In genomic region chr15:75131269-75131643, GRCh38 we compare ENCODE assay signal across 14 cellular contexts.
DNase-seq lines count a peak whose midpoint lies in the region; ATAC-seq, FAIRE-seq and TF ChIP-seq lines count a peak whose summit lies in the region.
"Had no signal": no experiment of that assay in that cellular context is flagged by ENCODE, and none has a peak within 500 bp of the region (broad histone marks: within the 10 kb centered on the region; RNA-seq: fewer than 3 reads in every experiment).

No MANE protein-coding gene starts in this region.

- H3K27me3 ChIP-seq in KMS-11 (ENCODE audit: insufficient read depth, low read depth) (no peaks in the 10 kb centered on the region), GM12878 (replicated peaks in 1 of 2; ENCODE audit: control insufficient read depth in 2 of 2, insufficient read depth in 2 of 2, low read length in 1 of 2) (no peaks in the 10 kb centered on the region), stomach (no peaks in the 10 kb centered on the region), Karpas-422 (ENCODE audit: low read length) (no peaks in the 10 kb centered on the region)

- H3K9ac ChIP-seq in KMS-11 = no peak overlapping the region
- H3K9ac ChIP-seq in GM12878 (ENCODE audit: control insufficient read depth, insufficient read depth, low read length) = peak overlapping the region; percentile 14; the same call in 1 of the 2 replicates
- no peak overlapping the region for H3K9ac ChIP-seq in Karpas-422 (ENCODE audit: low read length)

- no peak overlapping the region for H3K4me3 ChIP-seq in KMS-11 (IDR thresholded peaks at IDR 0.05; ENCODE audit: insufficient read depth, low read depth, low read length)
- no peak overlapping the region for H3K4me3 ChIP-seq in GM12878
- H3K4me3 ChIP-seq in stomach = no peak overlapping the region
- no peak overlapping the region for H3K4me3 ChIP-seq in Karpas-422 (ENCODE audit: low read length)
- H3K4me3 ChIP-seq: A549 had no signal

- TF ChIP-seq EP300 in GM12878 (IDR thresholded peaks at IDR 0.05; ENCODE audit: borderline replicate concordance in 1 of 2, control insufficient read depth in 1 of 2, low read depth in 2 of 2, low read length in 2 of 2) (no peak), stomach (IDR thresholded peaks at IDR 0.05) (no peak)

- H3K36me3 Mint-ChIP-seq in activated CD4-positive, alpha-beta T cell treated with anti-CD3 and anti-CD28 coated beads, Interleukin-2, amount 10 ng/mL, durations not matched to agents 24 days and 14 days (ENCODE audit: low read depth) = no peaks in the 10 kb centered on the region
- no peaks in the 10 kb centered on the region for H3K36me3 Mint-ChIP-seq in naive thymus-derived CD8-positive, alpha-beta T cell
- no peaks in the 10 kb centered on the region for H3K36me3 Mint-ChIP-seq in mesothelial cell of epicardium

- no peaks in the 10 kb centered on the region for H3K9me3 Mint-ChIP-seq in activated CD4-positive, alpha-beta T cell treated with anti-CD3 and anti-CD28 coated beads, Interleukin-2, amount 10 ng/mL, durations not matched to agents 24 days and 14 days
- no peaks in the 10 kb centered on the region for H3K9me3 Mint-ChIP-seq in naive thymus-derived CD8-positive, alpha-beta T cell
- H3K9me3 Mint-ChIP-seq in mesothelial cell of epicardium = peaks cover 7% of the 10 kb centered on the region

- RAD21 ChIA-PET in GM12878 (lab: Charles Lee; ENCODE audit: unreplicated experiment) = interaction anchor here (1.4 to 4.8 kb wide), 10 partner anchors 18 to 322 kb away, joined by 4 to 52 read pairs (median 20); partner anchors contain the start of gene C15orf39

- H3K4me1 ChIP-seq in KMS-11 (ENCODE audit: low read depth, poor library complexity, severe bottlenecking) (peaks cover 35% of the 10 kb centered on the region), GM12878 (ENCODE audit: control insufficient read depth, insufficient read depth, low read length) (peaks cover 62% of the 10 kb centered on the region), stomach (peaks cover 0 to 7% (median 0%) of the 10 kb centered on the region in 4 donors), Karpas-422 (ENCODE audit: low read length) (no peaks in the 10 kb centered on the region)

- H3K27ac Mint-ChIP-seq in activated CD4-positive, alpha-beta T cell treated with anti-CD3 and anti-CD28 coated beads, Interleukin-2, amount 10 ng/mL, durations not matched to agents 24 days and 14 days = peak overlapping the region; percentile 75
- H3K27ac Mint-ChIP-seq in naive thymus-derived CD8-positive, alpha-beta T cell = peak overlapping the region in 2 of 10 donors; percentile 74 to 92
- H3K27ac Mint-ChIP-seq in mesothelial cell of epicardium = no peak overlapping the region

- peak overlapping the region; percentile 69 for H3K4me3 Mint-ChIP-seq in activated CD4-positive, alpha-beta T cell treated with anti-CD3 and anti-CD28 coated beads, Interleukin-2, amount 10 ng/mL, durations not matched to agents 24 days and 14 days
- H3K4me3 Mint-ChIP-seq in naive thymus-derived CD8-positive, alpha-beta T cell = peak overlapping the region in 6 of 10 donors; percentile 51 to 79 (median 62)
- no peak overlapping the region for H3K4me3 Mint-ChIP-seq in mesothelial cell of epicardium

- H3K4me2 ChIP-seq in KMS-11 (peak overlapping the region; percentile 59), GM12878 (ENCODE audit: control insufficient read depth, insufficient read depth) (peak overlapping the region; percentile 79), Karpas-422 (ENCODE audit: low read depth, low read length, poor library complexity, severe bottlenecking) (no peak overlapping the region)
- H3K4me2 ChIP-seq: A549 had no signal

- H2AFZ ChIP-seq in KMS-11 (ENCODE audit: low read depth) (no peak overlapping the region), GM12878 (ENCODE audit: control insufficient read depth, low read depth, low read length) (no peak overlapping the region), Karpas-422 (ENCODE audit: low read length) (no peak overlapping the region)

- WGBS in GM12878 (ENCODE audit: insufficient coverage, insufficient replicate concordance, low lambda C conversion rate, missing lambda C conversion rate) = 3% methylated on average over 1 of the region's 1 CpG
- 77 to 87% (median 78%) methylated on average over 1 of the region's 1 CpG for WGBS in stomach, 5 donors

- H3K9me3 ChIP-seq in GM12878 (replicated peaks; ENCODE audit: control insufficient read depth, insufficient read depth, low read length) (no peaks in the 10 kb centered on the region; the same call in 1 of the 3 replicates), stomach (no peaks in the 10 kb centered on the region), Karpas-422 (ENCODE audit: low read length) (no peaks in the 10 kb centered on the region)
- H3K9me3 ChIP-seq: A549 had no signal

- in situ Hi-C loops in GM12878 (cut with MboI) = no loop called here

- SMC1A ChIA-PET in GM12878 (lab: Charles Lee; ENCODE audit: uncharacterized antibody, unreplicated experiment) = interaction anchor here (0.8 to 4.6 kb wide), 11 partner anchors 15 to 102 kb away, joined by 3 to 48 read pairs (median 18); partner anchors contain the start of gene C15orf39

- H3K9me2 ChIP-seq in Karpas-422 (replicated peaks; ENCODE audit: insufficient read depth, low read length) = no peaks in the 10 kb centered on the region

- no peak for TF ChIP-seq CTCF in KMS-11 (conservative IDR thresholded peaks at IDR 0.05; ENCODE audit: low read depth, low read length)
- TF ChIP-seq CTCF in GM12878 (IDR thresholded peaks at IDR 0.05 in 2 of 3, conservative IDR thresholded peaks at IDR 0.05 in 1 of 3; ENCODE audit: control insufficient read depth in 2 of 3, extremely low read depth in 1 of 3, insufficient read depth in 1 of 3, low read depth in 3 of 3, low read length in 3 of 3) = no peak
- TF ChIP-seq CTCF in stomach (IDR thresholded peaks at IDR 0.05) = no peak
- TF ChIP-seq CTCF in mesothelial cell of epicardium (IDR thresholded peaks at IDR 0.05; ENCODE audit: unreplicated experiment) = no peak

- POLR2A ChIA-PET in GM12878 (lab: Charles Lee) = interaction anchor here (0.5 to 7.1 kb wide), 11 partner anchors 11 to 107 kb away, joined by 3 to 49 read pairs (median 4); partner anchors contain the start of gene C15orf39
- POLR2A ChIA-PET in naive thymus-derived CD8-positive, alpha-beta T cell (lab: Charles Lee) = no interaction called here

- BruUV-seq in GM12878 (replicated peaks; lab: Mats Ljungman, UMichigan) = TSS peak; percentile 65

- H3K36me3 ChIP-seq in KMS-11 (ENCODE audit: insufficient read depth) (no peaks in the 10 kb centered on the region), GM12878 (ENCODE audit: control insufficient read depth in 2 of 2, insufficient read depth in 2 of 2, low read length in 1 of 2) (no peaks in the 10 kb centered on the region), stomach (no peaks in the 10 kb centered on the region), Karpas-422 (ENCODE audit: insufficient read depth, low read length) (no peaks in the 10 kb centered on the region)

- TF ChIP-seq POLR2A in GM12878 (IDR thresholded peaks at IDR 0.05; ENCODE audit: low read depth, low read length) (no peak), stomach (IDR thresholded peaks at IDR 0.05) (no peak)

- no peak for DNase-seq in activated CD4-positive, alpha-beta T cell treated with anti-CD3 and anti-CD28 coated beads, Interleukin-2, amount 10 ng/mL, durations not matched to agents 24 days and 14 days
- DNase-seq in activated CD4-positive, alpha-beta T cell treated with anti-CD3 and anti-CD28 coated beads, Interleukin-2, amount 50 U/mL, for 1 hour = no peak
- DNase-seq in GM12878 (ENCODE audit: low read depth, low spot score) (no peak), stomach (no peak), Karpas-422 (no peak), mesothelial cell of epicardium (ENCODE audit: low spot score in 2 of 2, unreplicated experiment in 2 of 2) (no peak)
- DNase-seq in naive thymus-derived CD8-positive, alpha-beta T cell = no peak
- DNase-seq: foreskin melanocyte, HCEC 1CT, mammary epithelial cell, NCI-H1092, NCI-H82 had no signal

- intact Hi-C loops in activated CD4-positive, alpha-beta T cell treated with anti-CD3 and anti-CD28 coated beads, Interleukin-2, amount 10 ng/mL, durations not matched to agents 24 days and 14 days (cut with micrococcal nuclease) = loop anchor here (1.0 to 5.0 kb wide), 6 partner anchors 23 to 89 kb away; partner anchors contain the start of gene C15orf39
- intact Hi-C loops in GM12878 (cut with micrococcal nuclease; ENCODE audit: unreplicated experiment) = loop anchor here (1.0 to 10.0 kb wide), 6 partner anchors 19 to 736 kb away; no protein-coding TSS in a partner anchor
- intact Hi-C loops in stomach (cut with DNase I; ENCODE audit: low total_unique reads) = no loop called here

- CTCF ChIA-PET in GM12878 (lab: Yijun Ruan, JAX) = interaction anchor here (1.0 to 4.3 kb wide), 5 partner anchors 36 to 100 kb away, joined by 3 to 36 read pairs (median 4); partner anchors contain the start of gene C15orf39

- no peaks in the 10 kb centered on the region for H4K20me1 ChIP-seq in KMS-11 (ENCODE audit: insufficient read depth)
- no peaks in the 10 kb centered on the region for H4K20me1 ChIP-seq in GM12878 (ENCODE audit: control insufficient read depth, insufficient read depth)
- no peaks in the 10 kb centered on the region for H4K20me1 ChIP-seq in Karpas-422 (ENCODE audit: insufficient read depth, low read depth, low read length)

- TF ChIP-seq RAD21 in GM12878 (IDR thresholded peaks at IDR 0.05; ENCODE audit: insufficient read depth, low read depth, low read length) = no peak

- no peak; the same call in 2 of the 3 replicates for ATAC-seq in GM12878
- ATAC-seq in naive thymus-derived CD8-positive, alpha-beta T cell = no peak
- ATAC-seq: A549 had no signal

- peaks cover 27% of the 10 kb centered on the region for H3K4me1 Mint-ChIP-seq in activated CD4-positive, alpha-beta T cell treated with anti-CD3 and anti-CD28 coated beads, Interleukin-2, amount 10 ng/mL, durations not matched to agents 24 days and 14 days
- H3K4me1 Mint-ChIP-seq in naive thymus-derived CD8-positive, alpha-beta T cell = peaks cover 4 to 36% (median 11%) of the 10 kb centered on the region in 4 donors
- H3K4me1 Mint-ChIP-seq in mesothelial cell of epicardium = no peaks in the 10 kb centered on the region

- peaks cover 8% of the 10 kb centered on the region for H3K27me3 Mint-ChIP-seq in activated CD4-positive, alpha-beta T cell treated with anti-CD3 and anti-CD28 coated beads, Interleukin-2, amount 10 ng/mL, durations not matched to agents 24 days and 14 days
- peaks cover 0 to 7% (median 0%) of the 10 kb centered on the region in 5 donors for H3K27me3 Mint-ChIP-seq in naive thymus-derived CD8-positive, alpha-beta T cell
- no peaks in the 10 kb centered on the region for H3K27me3 Mint-ChIP-seq in mesothelial cell of epicardium (ENCODE audit: low read depth)

- peak overlapping the region; percentile 49; the same call in 1 of the 2 replicates for H3K27ac ChIP-seq in KMS-11
- peak overlapping the region; percentile 99 for H3K27ac ChIP-seq in GM12878 (ENCODE audit: control insufficient read depth, insufficient read depth)
- peak overlapping the region in 2 of 5 donors; percentile 55 to 64 for H3K27ac ChIP-seq in stomach
- H3K27ac ChIP-seq in Karpas-422 (ENCODE audit: low read length) = no peak overlapping the region
- H3K27ac ChIP-seq: A549 had no signal

- H3K79me2 ChIP-seq in KMS-11 (ENCODE audit: insufficient read depth, low read depth) (no peaks in the 10 kb centered on the region), GM12878 (ENCODE audit: control insufficient read depth, insufficient read depth, low read length) (no peaks in the 10 kb centered on the region), Karpas-422 (ENCODE audit: low read length) (no peaks in the 10 kb centered on the region)

- no peak for FAIRE-seq in GM12878 (lab: Jason Lieb, UNC)
- FAIRE-seq: A549 had no signal
